Comparison of ENCODE assay signal across 9 cellular contexts in the genomic region with DNA sequence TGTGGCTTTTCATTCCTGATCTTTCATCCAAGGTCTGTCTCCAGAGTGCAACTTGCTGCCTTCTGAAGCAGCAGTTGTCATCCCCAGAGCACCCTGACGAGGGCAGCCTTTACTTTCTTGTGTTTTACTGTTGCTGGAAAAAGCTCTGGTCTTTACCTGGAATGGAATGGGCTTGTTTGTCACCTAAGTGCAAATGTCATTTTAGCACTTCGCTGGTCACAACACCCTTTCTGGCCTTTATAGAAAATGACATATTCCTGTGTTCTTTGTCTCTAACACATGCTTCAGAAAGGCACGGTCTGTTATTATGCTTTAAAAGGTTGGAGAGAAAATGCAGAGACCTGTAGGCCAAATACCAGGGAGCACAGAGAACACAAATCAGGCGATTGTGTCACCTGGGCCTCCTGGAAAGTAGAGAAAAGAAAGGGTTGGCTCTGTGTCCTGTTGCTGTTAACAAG.
A peak's percentile ranks its signal among the peaks of the same experiment; 100 is the strongest.
DNase-seq lines count a peak whose midpoint lies in the region; ATAC-seq and TF ChIP-seq lines count a peak whose summit lies in the region.
"Had no signal": no experiment of that assay in that cellular context is flagged by ENCODE, and none has a peak within 500 bp of the region (broad histone marks: within the 10 kb centered on the region; RNA-seq: fewer than 3 reads in every experiment).

No MANE protein-coding gene starts in this region.

- H3K4me3 Mint-ChIP-seq in natural killer cell treated with Interleukin-12 subunit alpha and Interleukin-12 subunit beta and Interleukin-15 and Interleukin-18, amount 100 ng/mL, for 72 hours = no peak overlapping the region
- H3K4me3 Mint-ChIP-seq: memory B cell had no signal

- H3K9me3 ChIP-seq in upper lobe of left lung = no peaks in the 10 kb centered on the region

- ATAC-seq in GM18519 (IDR thresholded peaks at IDR 0.05; ENCODE audit: low FRiP score, unreplicated experiment) (peak; percentile 51), upper lobe of left lung (ENCODE audit: low FRiP score in 2 of 2) (peak in 1 of 2 donors; percentile 67)
- no peak for ATAC-seq in natural killer cell treated with Interleukin-12 subunit alpha and Interleukin-12 subunit beta and Interleukin-15 and Interleukin-18, amount 100 ng/mL, for 72 hours

- H3K4me3 ChIP-seq in BJ (ENCODE audit: low read depth, low read length) (no peak overlapping the region), astrocyte of the spinal cord (ENCODE audit: low read depth, low read length) (no peak overlapping the region), upper lobe of left lung (no peak overlapping the region)

- H3K4me1 Mint-ChIP-seq in natural killer cell treated with Interleukin-12 subunit alpha and Interleukin-12 subunit beta and Interleukin-15 and Interleukin-18, amount 100 ng/mL, for 72 hours (ENCODE audit: low read depth in 2 of 2) = no peaks in the 10 kb centered on the region
- H3K4me1 Mint-ChIP-seq: memory B cell had no signal

- TF ChIP-seq EP300 in upper lobe of left lung (IDR thresholded peaks at IDR 0.05) = no peak

- H3K27me3 ChIP-seq in BJ (ENCODE audit: control insufficient read depth, insufficient read depth, low read length) (peaks cover 2% of the 10 kb centered on the region; the same call in 1 of the 2 replicates), upper lobe of left lung (no peaks in the 10 kb centered on the region)

- in situ Hi-C loops in astrocyte of the spinal cord (cut with HindIII; ENCODE audit: low sequenced_read_pairs) = no loop called here

- H3K27ac ChIP-seq in upper lobe of left lung = no peak overlapping the region

- no peaks in the 10 kb centered on the region for H3K36me3 Mint-ChIP-seq in natural killer cell treated with Interleukin-12 subunit alpha and Interleukin-12 subunit beta and Interleukin-15 and Interleukin-18, amount 100 ng/mL, for 72 hours
- H3K36me3 Mint-ChIP-seq: memory B cell had no signal

- no peaks in the 10 kb centered on the region for H3K9me3 Mint-ChIP-seq in natural killer cell treated with Interleukin-12 subunit alpha and Interleukin-12 subunit beta and Interleukin-15 and Interleukin-18, amount 100 ng/mL, for 72 hours

- DNase-seq in BJ (ENCODE audit: low read depth) (no peak), NCI-H146 treated with DMSO at 0.1 percent for 48 hours (lab: John Stamatoyannopoulos, UW; ENCODE audit: unreplicated experiment) (peak; percentile 18), astrocyte of the spinal cord (ENCODE audit: low read depth, low spot score) (peak; percentile 42), inferior parietal cortex (ENCODE audit: extremely low spot score) (peak; percentile 73), upper lobe of left lung (peak in 1 of 2 donors; percentile 42)
- DNase-seq in natural killer cell treated with Interleukin-12 subunit alpha and Interleukin-12 subunit beta and Interleukin-15 and Interleukin-18, amount 100 ng/mL, for 72 hours (ENCODE audit: low spot score) = no peak
- no peak for DNase-seq in stimulated activated CD4-positive, alpha-beta T cell treated with anti-CD3 and anti-CD28 coated beads, Interleukin-12 subunit alpha, Interleukin-12 subunit beta, amount 100 ng/mL, for 4 hours

- CTCF ChIA-PET in BJ (lab: Yijun Ruan, JAX) = interaction anchor here (0.7 to 3.2 kb wide), 6 partner anchors 8 to 1956 kb away, joined by 3 to 29 read pairs (median 4); no protein-coding TSS in a partner anchor

- no peak for TF ChIP-seq POLR2A in upper lobe of left lung (IDR thresholded peaks at IDR 0.05)

- H3K36me3 ChIP-seq in BJ (ENCODE audit: control insufficient read depth, insufficient read depth, low read length) = no peaks in the 10 kb centered on the region
- no peaks in the 10 kb centered on the region for H3K36me3 ChIP-seq in upper lobe of left lung

- no peaks in the 10 kb centered on the region for H3K27me3 Mint-ChIP-seq in natural killer cell treated with Interleukin-12 subunit alpha and Interleukin-12 subunit beta and Interleukin-15 and Interleukin-18, amount 100 ng/mL, for 72 hours
- H3K27me3 Mint-ChIP-seq: memory B cell had no signal

- WGBS in upper lobe of left lung, 2 donors = 12 to 16% methylated on average over 4 of the region's 4 CpGs

- TF ChIP-seq CTCF in BJ (IDR thresholded peaks at IDR 0.05; ENCODE audit: insufficient read depth, low read depth, low read length) (peak; percentile 73), astrocyte of the spinal cord (IDR thresholded peaks at IDR 0.05; ENCODE audit: low read depth, low read length) (peak; percentile 79), upper lobe of left lung (IDR thresholded peaks at IDR 0.05) (peak in 5 of 6 experiments; percentile 22 to 57 (median 48))

- peaks cover 0 to 8% (median 0%) of the 10 kb centered on the region in 4 donors for H3K4me1 ChIP-seq in upper lobe of left lung

- no peak overlapping the region for H3K27ac Mint-ChIP-seq in natural killer cell treated with Interleukin-12 subunit alpha and Interleukin-12 subunit beta and Interleukin-15 and Interleukin-18, amount 100 ng/mL, for 72 hours
- H3K27ac Mint-ChIP-seq: memory B cell had no signal

- POLR2A ChIA-PET in BJ (lab: Charles Lee) = no interaction called here

Comparison
In these comparisons a context has a peak if more than half of its experiments do, and no peak if none do; other contexts are left out.
1. DNase-seq: peak in NCI-H146 treated with DMSO at 0.1 percent for 48 hours (single experiment), astrocyte of the spinal cord (single experiment) and inferior parietal cortex (single experiment); none in BJ (single experiment), natural killer cell treated with Interleukin-12 subunit alpha and Interleukin-12 subunit beta and Interleukin-15 and Interleukin-18, amount 100 ng/mL, for 72 hours (single experiment) and stimulated activated CD4-positive, alpha-beta T cell treated with anti-CD3 and anti-CD28 coated beads, Interleukin-12 subunit alpha, Interleukin-12 subunit beta, amount 100 ng/mL, for 4 hours (single experiment).
2. Peak in every context shown above with its lines, with median percentiles within 50 percentile points of each other: CTCF ChIP-seq.